ENCODE assay signal across 20 cellular contexts in genomic region chr13:26531751-26532150, GRCh38. TPM values are rescaled to one million over a fixed set of nuclear protein-coding genes. Genes with fewer than 3 reads are reported as not detected.
"Had no signal": no experiment of that assay in that cellular context is flagged by ENCODE, and none has a peak within 500 bp of the region (broad histone marks: within the 10 kb centered on the region; RNA-seq: fewer than 3 reads in every experiment).

No MANE protein-coding gene starts in this region.

- H3K4me1 Mint-ChIP-seq: activated naive CD8-positive, alpha-beta T cell treated with anti-CD3 and anti-CD28 coated beads, Interleukin-2, amount 10 ng/mL, durations not matched to agents 7 days and 5 days; central memory CD8-positive, alpha-beta T cell had no signal

- DNase-seq: activated CD4-positive, alpha-beta T cell treated with anti-CD3 and anti-CD28 coated beads for 4 hours; activated CD4-positive, alpha-beta T cell treated with anti-CD3 and anti-CD28 coated beads, Interleukin-2, amount 50 U/mL, for 48 hours; activated CD4-positive, CD25-positive, alpha-beta regulatory T cell; activated naive CD4-positive, alpha-beta T cell treated with Interleukin-2 at 50 U/mL for 16 hours; activated naive CD8-positive, alpha-beta T cell treated with anti-CD3 and anti-CD28 coated beads, Interleukin-2, amount 10 ng/mL, durations not matched to agents 7 days and 5 days; activated T-cell treated with anti-CD3 and anti-CD28 coated beads, Interleukin-2, amount 50 U/mL, for 48 hours; amniotic stem cell; cortex of kidney; endodermal cell; heart left ventricle; left ventricle myocardium superior; mammary epithelial cell; ovary; spleen; stimulated activated CD4-positive, alpha-beta T cell treated with anti-CD3 and anti-CD28 coated beads, Interleukin-4, amount 100 ng/mL, for 1 hour; stimulated activated naive CD4-positive, alpha-beta T cell; testis; trophoblast cell had no signal

- H3K9me3 Mint-ChIP-seq: activated naive CD8-positive, alpha-beta T cell treated with anti-CD3 and anti-CD28 coated beads, Interleukin-2, amount 10 ng/mL, durations not matched to agents 7 days and 5 days; central memory CD8-positive, alpha-beta T cell; endodermal cell had no signal

- ATAC-seq: heart left ventricle; left ventricle myocardium superior; natural killer cell treated with Interleukin-12 subunit alpha and Interleukin-12 subunit beta and Interleukin-15 and Interleukin-18, amount 100 ng/mL, for 72 hours had no signal

- H3K27ac Mint-ChIP-seq: activated naive CD8-positive, alpha-beta T cell treated with anti-CD3 and anti-CD28 coated beads, Interleukin-2, amount 10 ng/mL, durations not matched to agents 7 days and 5 days; endodermal cell; natural killer cell treated with Interleukin-12 subunit alpha and Interleukin-12 subunit beta and Interleukin-15 and Interleukin-18, amount 100 ng/mL, for 72 hours had no signal

- H3K36me3 Mint-ChIP-seq: activated naive CD8-positive, alpha-beta T cell treated with anti-CD3 and anti-CD28 coated beads, Interleukin-2, amount 10 ng/mL, durations not matched to agents 7 days and 5 days; natural killer cell treated with Interleukin-12 subunit alpha and Interleukin-12 subunit beta and Interleukin-15 and Interleukin-18, amount 100 ng/mL, for 72 hours had no signal

- H3K4me3 Mint-ChIP-seq: activated naive CD8-positive, alpha-beta T cell treated with anti-CD3 and anti-CD28 coated beads, Interleukin-2, amount 10 ng/mL, durations not matched to agents 7 days and 5 days; central memory CD8-positive, alpha-beta T cell; endodermal cell; natural killer cell treated with Interleukin-12 subunit alpha and Interleukin-12 subunit beta and Interleukin-15 and Interleukin-18, amount 100 ng/mL, for 72 hours had no signal

RNA-seq across cellular contexts. Expression of gene WASF3, which starts 25.7 kb away (rescaled TPM):
- total RNA-seq: activated naive CD8-positive, alpha-beta T cell treated with anti-CD3 and anti-CD28 coated beads, Interleukin-2, amount 10 ng/mL, durations not matched to agents 7 days and 5 days; natural killer cell treated with Interleukin-12 subunit alpha and Interleukin-12 subunit beta and Interleukin-15 and Interleukin-18, amount 100 ng/mL, for 72 hours had no signal
